Comparison of ENCODE assay signal across 1 cellular context in the genomic region with DNA sequence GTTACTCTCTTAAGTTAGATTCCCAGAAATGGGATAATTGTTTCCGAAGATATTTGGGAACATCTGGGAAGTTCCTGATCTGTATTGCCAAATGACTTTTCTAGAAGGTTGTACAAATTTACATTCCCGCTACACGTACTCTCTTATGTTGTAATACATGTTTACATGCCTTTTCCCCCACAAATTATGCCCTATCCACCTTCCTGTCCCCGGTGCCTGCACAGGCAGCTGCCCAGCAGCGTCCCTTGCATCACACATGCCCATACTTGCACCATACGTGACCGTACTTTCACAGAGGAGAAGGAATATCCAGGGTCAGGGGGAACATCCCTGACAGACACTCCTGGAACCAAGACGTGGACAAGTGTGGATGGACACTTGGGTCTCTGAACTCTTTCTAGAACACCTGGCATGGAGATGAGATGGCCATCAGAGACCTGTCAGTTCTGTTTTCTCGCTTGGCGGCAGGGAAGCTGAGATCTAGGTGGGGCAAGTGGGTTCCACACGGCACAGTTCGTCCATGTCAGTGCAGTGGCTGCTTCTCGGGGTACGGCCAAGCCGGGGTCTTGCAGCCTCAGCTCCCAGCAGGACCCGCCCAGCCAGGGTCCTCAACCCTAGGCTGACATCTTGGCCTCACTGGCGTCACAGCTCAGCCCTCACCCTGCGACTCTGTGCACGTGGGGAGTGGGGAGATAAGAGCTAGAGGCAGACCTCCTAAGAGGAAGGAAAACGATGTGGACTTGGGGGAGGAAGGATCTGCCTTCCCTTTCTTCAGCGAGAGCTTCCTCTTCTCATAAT.
TF ChIP-seq lines count a peak whose summit lies in the region.

No MANE protein-coding gene starts in this region.

TF ChIP-seq in HepG2, 621 proteins besides CTCF, POLR2A, EP300 and RAD21 (continued from another document):
- TF ChIP-seq, protein P1, sequence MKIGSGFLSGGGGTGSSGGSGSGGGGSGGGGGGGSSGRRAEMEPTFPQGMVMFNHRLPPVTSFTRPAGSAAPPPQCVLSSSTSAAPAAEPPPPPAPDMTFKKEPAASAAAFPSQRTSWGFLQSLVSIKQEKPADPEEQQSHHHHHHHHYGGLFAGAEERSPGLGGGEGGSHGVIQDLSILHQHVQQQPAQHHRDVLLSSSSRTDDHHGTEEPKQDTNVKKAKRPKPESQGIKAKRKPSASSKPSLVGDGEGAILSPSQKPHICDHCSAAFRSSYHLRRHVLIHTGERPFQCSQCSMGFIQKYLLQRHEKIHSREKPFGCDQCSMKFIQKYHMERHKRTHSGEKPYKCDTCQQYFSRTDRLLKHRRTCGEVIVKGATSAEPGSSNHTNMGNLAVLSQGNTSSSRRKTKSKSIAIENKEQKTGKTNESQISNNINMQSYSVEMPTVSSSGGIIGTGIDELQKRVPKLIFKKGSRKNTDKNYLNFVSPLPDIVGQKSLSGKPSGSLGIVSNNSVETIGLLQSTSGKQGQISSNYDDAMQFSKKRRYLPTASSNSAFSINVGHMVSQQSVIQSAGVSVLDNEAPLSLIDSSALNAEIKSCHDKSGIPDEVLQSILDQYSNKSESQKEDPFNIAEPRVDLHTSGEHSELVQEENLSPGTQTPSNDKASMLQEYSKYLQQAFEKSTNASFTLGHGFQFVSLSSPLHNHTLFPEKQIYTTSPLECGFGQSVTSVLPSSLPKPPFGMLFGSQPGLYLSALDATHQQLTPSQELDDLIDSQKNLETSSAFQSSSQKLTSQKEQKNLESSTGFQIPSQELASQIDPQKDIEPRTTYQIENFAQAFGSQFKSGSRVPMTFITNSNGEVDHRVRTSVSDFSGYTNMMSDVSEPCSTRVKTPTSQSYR (CRISPR knock-in tag; IDR thresholded peaks at IDR 0.05; ENCODE audit: borderline replicate concordance): peak; percentile 39; the same call in 1 of the 2 replicates
- TF ChIP-seq NFE2 (CRISPR knock-in tag; IDR thresholded peaks at IDR 0.05) (no peak), ZNF501 (CRISPR knock-in tag; IDR thresholded peaks at IDR 0.05) (peak; percentile 39; the same call in 1 of the 2 replicates), SMAD3 (CRISPR knock-in tag; IDR thresholded peaks at IDR 0.05) (peak; percentile 81), HDAC1 (CRISPR knock-in tag; IDR thresholded peaks at IDR 0.05) (0 out of 2 replicates have a peak, but pooled peaks have one; percentile 29), MED1 (CRISPR knock-in tag; IDR thresholded peaks at IDR 0.05) (peak; percentile 75), HOXA5 (CRISPR knock-in tag; IDR thresholded peaks at IDR 0.05) (0 out of 2 replicates have a peak, but pooled peaks have one; percentile 32), GATAD1 (CRISPR knock-in tag; IDR thresholded peaks at IDR 0.05) (peak; percentile 29; the same call in 1 of the 2 replicates), CEBPG (CRISPR knock-in tag; IDR thresholded peaks at IDR 0.05) (peak; percentile 93), ZNF484 (CRISPR knock-in tag; IDR thresholded peaks at IDR 0.05; ENCODE audit: borderline replicate concordance, low read depth) (no peak), TRIM24 (CRISPR knock-in tag; IDR thresholded peaks at IDR 0.05) (peak; percentile 93), ZNF335 (CRISPR knock-in tag; IDR thresholded peaks at IDR 0.05) (no peak), SALL2 (CRISPR knock-in tag; IDR thresholded peaks at IDR 0.05) (0 out of 2 replicates have a peak, but pooled peaks have one; percentile 31), FOXK1 (CRISPR knock-in tag; IDR thresholded peaks at IDR 0.05; ENCODE audit: borderline replicate concordance, low read depth) (peak; percentile 96), CBX5 (CRISPR knock-in tag; IDR thresholded peaks at IDR 0.05; ENCODE audit: borderline replicate concordance) (peak; percentile 58; the same call in 1 of the 2 replicates), SKI (IDR thresholded peaks at IDR 0.05; ENCODE audit: partially characterized antibody) (peak; percentile 43), MIXL1 (CRISPR knock-in tag; IDR thresholded peaks at IDR 0.05) (0 out of 2 replicates have a peak, but pooled peaks have one; percentile 32), SP5 (CRISPR knock-in tag; IDR thresholded peaks at IDR 0.05; ENCODE audit: borderline replicate concordance, low read depth) (no peak)
- TF ChIP-seq, protein P2, sequence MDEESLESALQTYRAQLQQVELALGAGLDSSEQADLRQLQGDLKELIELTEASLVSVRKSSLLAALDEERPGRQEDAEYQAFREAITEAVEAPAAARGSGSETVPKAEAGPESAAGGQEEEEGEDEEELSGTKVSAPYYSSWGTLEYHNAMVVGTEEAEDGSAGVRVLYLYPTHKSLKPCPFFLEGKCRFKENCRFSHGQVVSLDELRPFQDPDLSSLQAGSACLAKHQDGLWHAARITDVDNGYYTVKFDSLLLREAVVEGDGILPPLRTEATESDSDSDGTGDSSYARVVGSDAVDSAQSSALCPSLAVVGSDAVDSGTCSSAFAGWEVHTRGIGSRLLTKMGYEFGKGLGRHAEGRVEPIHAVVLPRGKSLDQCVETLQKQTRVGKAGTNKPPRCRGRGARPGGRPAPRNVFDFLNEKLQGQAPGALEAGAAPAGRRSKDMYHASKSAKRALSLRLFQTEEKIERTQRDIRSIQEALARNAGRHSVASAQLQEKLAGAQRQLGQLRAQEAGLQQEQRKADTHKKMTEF (CRISPR knock-in tag; IDR thresholded peaks at IDR 0.05): peak; percentile 63; the same call in 1 of the 2 replicates
- TF ChIP-seq, protein P3, sequence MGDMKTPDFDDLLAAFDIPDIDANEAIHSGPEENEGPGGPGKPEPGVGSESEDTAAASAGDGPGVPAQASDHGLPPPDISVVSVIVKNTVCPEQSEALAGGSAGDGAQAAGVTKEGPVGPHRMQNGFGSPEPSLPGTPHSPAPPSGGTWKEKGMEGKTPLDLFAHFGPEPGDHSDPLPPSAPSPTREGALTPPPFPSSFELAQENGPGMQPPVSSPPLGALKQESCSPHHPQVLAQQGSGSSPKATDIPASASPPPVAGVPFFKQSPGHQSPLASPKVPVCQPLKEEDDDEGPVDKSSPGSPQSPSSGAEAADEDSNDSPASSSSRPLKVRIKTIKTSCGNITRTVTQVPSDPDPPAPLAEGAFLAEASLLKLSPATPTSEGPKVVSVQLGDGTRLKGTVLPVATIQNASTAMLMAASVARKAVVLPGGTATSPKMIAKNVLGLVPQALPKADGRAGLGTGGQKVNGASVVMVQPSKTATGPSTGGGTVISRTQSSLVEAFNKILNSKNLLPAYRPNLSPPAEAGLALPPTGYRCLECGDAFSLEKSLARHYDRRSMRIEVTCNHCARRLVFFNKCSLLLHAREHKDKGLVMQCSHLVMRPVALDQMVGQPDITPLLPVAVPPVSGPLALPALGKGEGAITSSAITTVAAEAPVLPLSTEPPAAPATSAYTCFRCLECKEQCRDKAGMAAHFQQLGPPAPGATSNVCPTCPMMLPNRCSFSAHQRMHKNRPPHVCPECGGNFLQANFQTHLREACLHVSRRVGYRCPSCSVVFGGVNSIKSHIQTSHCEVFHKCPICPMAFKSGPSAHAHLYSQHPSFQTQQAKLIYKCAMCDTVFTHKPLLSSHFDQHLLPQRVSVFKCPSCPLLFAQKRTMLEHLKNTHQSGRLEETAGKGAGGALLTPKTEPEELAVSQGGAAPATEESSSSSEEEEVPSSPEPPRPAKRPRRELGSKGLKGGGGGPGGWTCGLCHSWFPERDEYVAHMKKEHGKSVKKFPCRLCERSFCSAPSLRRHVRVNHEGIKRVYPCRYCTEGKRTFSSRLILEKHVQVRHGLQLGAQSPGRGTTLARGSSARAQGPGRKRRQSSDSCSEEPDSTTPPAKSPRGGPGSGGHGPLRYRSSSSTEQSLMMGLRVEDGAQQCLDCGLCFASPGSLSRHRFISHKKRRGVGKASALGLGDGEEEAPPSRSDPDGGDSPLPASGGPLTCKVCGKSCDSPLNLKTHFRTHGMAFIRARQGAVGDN (CRISPR knock-in tag; IDR thresholded peaks at IDR 0.05): peak; percentile 28; the same call in 1 of the 2 replicates
- TF ChIP-seq, protein P4, sequence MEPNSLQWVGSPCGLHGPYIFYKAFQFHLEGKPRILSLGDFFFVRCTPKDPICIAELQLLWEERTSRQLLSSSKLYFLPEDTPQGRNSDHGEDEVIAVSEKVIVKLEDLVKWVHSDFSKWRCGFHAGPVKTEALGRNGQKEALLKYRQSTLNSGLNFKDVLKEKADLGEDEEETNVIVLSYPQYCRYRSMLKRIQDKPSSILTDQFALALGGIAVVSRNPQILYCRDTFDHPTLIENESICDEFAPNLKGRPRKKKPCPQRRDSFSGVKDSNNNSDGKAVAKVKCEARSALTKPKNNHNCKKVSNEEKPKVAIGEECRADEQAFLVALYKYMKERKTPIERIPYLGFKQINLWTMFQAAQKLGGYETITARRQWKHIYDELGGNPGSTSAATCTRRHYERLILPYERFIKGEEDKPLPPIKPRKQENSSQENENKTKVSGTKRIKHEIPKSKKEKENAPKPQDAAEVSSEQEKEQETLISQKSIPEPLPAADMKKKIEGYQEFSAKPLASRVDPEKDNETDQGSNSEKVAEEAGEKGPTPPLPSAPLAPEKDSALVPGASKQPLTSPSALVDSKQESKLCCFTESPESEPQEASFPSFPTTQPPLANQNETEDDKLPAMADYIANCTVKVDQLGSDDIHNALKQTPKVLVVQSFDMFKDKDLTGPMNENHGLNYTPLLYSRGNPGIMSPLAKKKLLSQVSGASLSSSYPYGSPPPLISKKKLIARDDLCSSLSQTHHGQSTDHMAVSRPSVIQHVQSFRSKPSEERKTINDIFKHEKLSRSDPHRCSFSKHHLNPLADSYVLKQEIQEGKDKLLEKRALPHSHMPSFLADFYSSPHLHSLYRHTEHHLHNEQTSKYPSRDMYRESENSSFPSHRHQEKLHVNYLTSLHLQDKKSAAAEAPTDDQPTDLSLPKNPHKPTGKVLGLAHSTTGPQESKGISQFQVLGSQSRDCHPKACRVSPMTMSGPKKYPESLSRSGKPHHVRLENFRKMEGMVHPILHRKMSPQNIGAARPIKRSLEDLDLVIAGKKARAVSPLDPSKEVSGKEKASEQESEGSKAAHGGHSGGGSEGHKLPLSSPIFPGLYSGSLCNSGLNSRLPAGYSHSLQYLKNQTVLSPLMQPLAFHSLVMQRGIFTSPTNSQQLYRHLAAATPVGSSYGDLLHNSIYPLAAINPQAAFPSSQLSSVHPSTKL (CRISPR knock-in tag; IDR thresholded peaks at IDR 0.05): peak; percentile 79
